In genomic region chr14:36646664-36647416, GRCh38 we compare ENCODE assay signal across 11 cellular contexts. TPM values are rescaled to one million over a fixed set of nuclear protein-coding genes. Genes with fewer than 3 reads are reported as not detected.
DNase-seq lines count a peak whose midpoint lies in the region; ATAC-seq, FAIRE-seq and TF ChIP-seq lines count a peak whose summit lies in the region.
"Had no signal": no experiment of that assay in that cellular context is flagged by ENCODE, and none has a peak within 500 bp of the region (broad histone marks: within the 10 kb centered on the region; RNA-seq: fewer than 3 reads in every experiment).

No MANE protein-coding gene starts in this region.

- H3K9me3 Mint-ChIP-seq in chondrocyte (ENCODE audit: low read depth), result no peaks in the 10 kb centered on the region

- H3K4me1 ChIP-seq in HepG2 (ENCODE audit: insufficient read depth, low read length) (peaks cover 12% of the 10 kb centered on the region), testis (no peaks in the 10 kb centered on the region)

- TF ChIP-seq RAD21 in HepG2 (CRISPR knock-in tag; IDR thresholded peaks at IDR 0.05), result no peak

- peak overlapping the region; percentile 40 for H3K4me3 Mint-ChIP-seq in chondrocyte (ENCODE audit: unreplicated experiment)

- H3K4me2 ChIP-seq in HepG2 (ENCODE audit: low read depth, low read length), result no peak overlapping the region

- in situ Hi-C loops in HepG2 (cut with HindIII; ENCODE audit: extremely low pct_ligation_motif_present, low pct_unique_long_range_greater_than_20kb), result loop anchor here (5.0 kb wide), 2 partner anchors 290 to 505 kb away; no protein-coding TSS in a partner anchor

- TF ChIP-seq CTCF in chondrocyte (IDR thresholded peaks at IDR 0.05) (no peak), HepG2 (CRISPR knock-in tag; IDR thresholded peaks at IDR 0.05) (no peak), testis (IDR thresholded peaks at IDR 0.05) (peak in 1 of 3 experiments; percentile 16), dorsolateral prefrontal cortex (IDR thresholded peaks at IDR 0.05 in 54 of 56, conservative IDR thresholded peaks at IDR 0.05 in 2 of 56; ENCODE audit: low read depth in 1 of 56, partially characterized antibody in 56 of 56) (no peak)

- no TSS peak for BruUV-seq in HepG2 (replicated peaks; lab: Mats Ljungman, UMichigan)

- peak; percentile 49 for DNase-seq in NCI-H146 (lab: John Stamatoyannopoulos, UW)
- no peak for DNase-seq in NCI-H146 treated with DMSO at 0.1 percent for 48 hours (lab: John Stamatoyannopoulos, UW; ENCODE audit: unreplicated experiment)
- DNase-seq in chondrocyte (ENCODE audit: low spot score), result no peak
- no peak for DNase-seq in HepG2 (ENCODE audit: low spot score)
- DNase-seq in testis, result peak; percentile 69
- DNase-seq in RKO (ENCODE audit: low spot score), result no peak
- no peak for DNase-seq in dorsolateral prefrontal cortex
- no peak for DNase-seq in DMS153 treated with DMSO at 0.1 percent for 48 hours (lab: John Stamatoyannopoulos, UW; ENCODE audit: unreplicated experiment)

- H3K4me3 ChIP-seq in HepG2 (replicated peaks in 1 of 3; ENCODE audit: insufficient read depth in 1 of 3, low read depth in 2 of 3, low read length in 3 of 3) (no peak overlapping the region), testis (peak overlapping the region; percentile 49 to 69), dorsolateral prefrontal cortex (peak overlapping the region in 13 of 59 donors; percentile 7 to 50 (median 35))

- TF ChIP-seq EP300 in HepG2 (IDR thresholded peaks at IDR 0.05; ENCODE audit: low read depth in 2 of 2, low read length in 2 of 2), result no peak
- TF ChIP-seq EP300 in HepG2 (CRISPR knock-in tag; IDR thresholded peaks at IDR 0.05; ENCODE audit: borderline replicate concordance), result no peak

- intact Hi-C loops in HepG2 (cut with micrococcal nuclease; ENCODE audit: unreplicated experiment) (loop anchor here (5.0 kb wide), 1 partner anchor 390 kb away; no protein-coding TSS in a partner anchor), testis (cut with DNase I; ENCODE audit: low total_unique reads) (no loop called here), dorsolateral prefrontal cortex (cut with DNase I) (no loop called here)

- H4K20me1 ChIP-seq in HepG2 (ENCODE audit: insufficient read depth, low read length), result no peaks in the 10 kb centered on the region

- no peaks in the 10 kb centered on the region for H3K36me3 ChIP-seq in HepG2 (replicated peaks in 1 of 2; ENCODE audit: control insufficient read depth in 1 of 2, insufficient read depth in 2 of 2, low read length in 2 of 2)
- H3K36me3 ChIP-seq in testis (ENCODE audit: low read depth, missing control alignments), result no peaks in the 10 kb centered on the region

- no peak overlapping the region for H3K9ac ChIP-seq in HepG2 (ENCODE audit: insufficient read depth, low read depth, low read length)

- peaks cover 15% of the 10 kb centered on the region for H3K4me1 Mint-ChIP-seq in chondrocyte (ENCODE audit: low read depth)

- TF ChIP-seq POLR2A in HepG2 (IDR thresholded peaks at IDR 0.05; ENCODE audit: insufficient read depth in 1 of 2, low read depth in 2 of 2, low read length in 2 of 2), result no peak
- no peak for TF ChIP-seq POLR2A in testis (IDR thresholded peaks at IDR 0.05)

- CTCF ChIA-PET in HepG2 (lab: Yijun Ruan, JAX; ENCODE audit: low intra/inter-chr PET ratio, low total read pairs), result interaction anchor here (2.8 to 4.2 kb wide), 2 partner anchors 295 to 503 kb away, joined by 19 to 39 read pairs; no protein-coding TSS in a partner anchor

- peak; percentile 25 for ATAC-seq in HepG2
- ATAC-seq: activated CD4-positive, CD25-positive, alpha-beta regulatory T cell treated with anti-CD3 and anti-CD28 coated beads, Interleukin-2, amount 50 U/mL, for 24 hours had no signal

- no peak overlapping the region for H3K27ac Mint-ChIP-seq in chondrocyte (ENCODE audit: unreplicated experiment)

- peaks cover 69% of the 10 kb centered on the region for H3K27me3 Mint-ChIP-seq in chondrocyte (ENCODE audit: low read depth)

- H3K9me3 ChIP-seq in HepG2 (ENCODE audit: low read length) (no peaks in the 10 kb centered on the region), testis (no peaks in the 10 kb centered on the region)

- no peaks in the 10 kb centered on the region for H3K79me2 ChIP-seq in HepG2 (ENCODE audit: insufficient read depth, low read length)

- no peak for FAIRE-seq in HepG2 (lab: Jason Lieb, UNC)
- FAIRE-seq: colon had no signal

- POLR2A ChIA-PET in HepG2 (lab: Yijun Ruan, JAX), result no interaction called here

- H3K27ac ChIP-seq in HepG2 (ENCODE audit: extremely low read length, insufficient read depth, low read length) (no peak overlapping the region), testis (peak overlapping the region; percentile 35 to 52), dorsolateral prefrontal cortex (no peak overlapping the region)

- H2AFZ ChIP-seq in HepG2 (ENCODE audit: low read length), result no peak overlapping the region

- no peaks in the 10 kb centered on the region for H3K36me3 Mint-ChIP-seq in chondrocyte (ENCODE audit: low read depth)

- peaks cover 12 to 44% of the 10 kb centered on the region in 2 experiments for H3K27me3 ChIP-seq in HepG2 (ENCODE audit: control insufficient read depth in 1 of 2, insufficient read depth in 2 of 2, low read length in 2 of 2)
- H3K27me3 ChIP-seq in testis, result peaks cover 2% of the 10 kb centered on the region
- peaks cover 7 to 100% (median 84%) of the 10 kb centered on the region in 45 donors for H3K27me3 ChIP-seq in dorsolateral prefrontal cortex

- 49% methylated on average over 55 of the region's 55 CpGs for WGBS in HepG2 (ENCODE audit: low lambda C conversion rate)
- WGBS in testis, 2 donors, result 1 to 5% methylated on average over 9 to 45 of the region's 55 CpGs

TF ChIP-seq in HepG2, 621 proteins besides CTCF, POLR2A, EP300 and RAD21 (continues in another document):
- TF ChIP-seq PTBP1 (IDR thresholded peaks at IDR 0.05; ENCODE audit: low read depth, low read length, poor library complexity, severe bottlenecking) (no peak), ZBTB3 (CRISPR knock-in tag; IDR thresholded peaks at IDR 0.05; ENCODE audit: borderline replicate concordance, low read depth) (no peak), ZNF552 (CRISPR knock-in tag; IDR thresholded peaks at IDR 0.05; ENCODE audit: borderline replicate concordance) (no peak), HNF4G (IDR thresholded peaks at IDR 0.05; ENCODE audit: borderline replicate concordance, low read depth, low read length) (no peak), HNF4G (CRISPR knock-in tag; IDR thresholded peaks at IDR 0.05; ENCODE audit: borderline replicate concordance, low read depth) (no peak), TBX2 (CRISPR knock-in tag; IDR thresholded peaks at IDR 0.05; ENCODE audit: borderline replicate concordance) (0 out of 2 replicates have a peak, but pooled peaks have one; percentile 1)
- TF ChIP-seq, protein P1, sequence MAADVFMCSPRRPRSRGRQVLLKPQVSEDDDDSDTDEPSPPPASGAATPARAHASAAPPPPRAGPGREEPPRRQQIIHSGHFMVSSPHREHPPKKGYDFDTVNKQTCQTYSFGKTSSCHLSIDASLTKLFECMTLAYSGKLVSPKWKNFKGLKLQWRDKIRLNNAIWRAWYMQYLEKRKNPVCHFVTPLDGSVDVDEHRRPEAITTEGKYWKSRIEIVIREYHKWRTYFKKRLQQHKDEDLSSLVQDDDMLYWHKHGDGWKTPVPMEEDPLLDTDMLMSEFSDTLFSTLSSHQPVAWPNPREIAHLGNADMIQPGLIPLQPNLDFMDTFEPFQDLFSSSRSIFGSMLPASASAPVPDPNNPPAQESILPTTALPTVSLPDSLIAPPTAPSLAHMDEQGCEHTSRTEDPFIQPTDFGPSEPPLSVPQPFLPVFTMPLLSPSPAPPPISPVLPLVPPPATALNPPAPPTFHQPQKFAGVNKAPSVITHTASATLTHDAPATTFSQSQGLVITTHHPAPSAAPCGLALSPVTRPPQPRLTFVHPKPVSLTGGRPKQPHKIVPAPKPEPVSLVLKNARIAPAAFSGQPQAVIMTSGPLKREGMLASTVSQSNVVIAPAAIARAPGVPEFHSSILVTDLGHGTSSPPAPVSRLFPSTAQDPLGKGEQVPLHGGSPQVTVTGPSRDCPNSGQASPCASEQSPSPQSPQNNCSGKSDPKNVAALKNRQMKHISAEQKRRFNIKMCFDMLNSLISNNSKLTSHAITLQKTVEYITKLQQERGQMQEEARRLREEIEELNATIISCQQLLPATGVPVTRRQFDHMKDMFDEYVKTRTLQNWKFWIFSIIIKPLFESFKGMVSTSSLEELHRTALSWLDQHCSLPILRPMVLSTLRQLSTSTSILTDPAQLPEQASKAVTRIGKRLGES (CRISPR knock-in tag; IDR thresholded peaks at IDR 0.05; ENCODE audit: borderline replicate concordance), result no peak

RNA-seq across cellular contexts. Expression of gene PAX9, which starts 14.8 kb away (rescaled TPM):
- 0.17 to 0.28 TPM in 2 of 3 replicates, not detected in the other for total RNA-seq in chondrocyte
- total RNA-seq in HepG2 (2016; rRNA removed; fragmentation: Illumina TruSeq; extraction: Trizol), result not detected in 2 replicates
- total RNA-seq in HepG2 (2016; cell fraction: cytosol; rRNA removed; fragmentation: Illumina TruSeq; extraction: Trizol; ENCODE audit: low read depth), result not detected in 2 replicates
- total RNA-seq in HepG2 (2016; cell fraction: insoluble cytoplasmic fraction; rRNA removed; fragmentation: Illumina TruSeq; extraction: Trizol), result not detected in 2 replicates
- not detected in 2 replicates for total RNA-seq in HepG2 (2016; cell fraction: membrane; rRNA removed; fragmentation: Illumina TruSeq; extraction: Trizol)
- total RNA-seq in HepG2 (2016; cell fraction: nucleus; rRNA removed; fragmentation: Illumina TruSeq; extraction: Trizol), result not detected in 2 replicates
- 0.03 TPM in 2 replicates for polyA plus RNA-seq in HepG2 (2011; rRNA removed)
- not detected in 2 replicates for polyA plus RNA-seq in HepG2 (2011; cell fraction: cytosol; rRNA removed)
- 0.24 TPM in 1 of 2 replicates, not detected in the other for polyA plus RNA-seq in HepG2 (2011; cell fraction: nucleus; rRNA removed)
- 0.04 and 0.09 TPM in 2 replicates for polyA plus RNA-seq in HepG2 (2012)
- polyA plus RNA-seq in HepG2 (2016; cell fraction: cytosol; fragmentation: Illumina TruSeq; extraction: Trizol; ENCODE audit: low read depth), result not detected in 2 replicates
- not detected in 2 replicates for polyA plus RNA-seq in HepG2 (2016; cell fraction: insoluble cytoplasmic fraction; fragmentation: Illumina TruSeq; extraction: Trizol; ENCODE audit: low read depth)
- polyA plus RNA-seq in HepG2 (2016; cell fraction: membrane; fragmentation: Illumina TruSeq; extraction: Trizol; ENCODE audit: low read depth), result not detected in 2 replicates
- not detected in 2 replicates for polyA plus RNA-seq in HepG2 (2016; cell fraction: nucleus; fragmentation: Illumina TruSeq; extraction: Trizol; ENCODE audit: insufficient read depth, low read depth)
- polyA minus RNA-seq in HepG2 (2011; rRNA and poly(A)+ RNA removed; ENCODE audit: low replicate concordance), result 2.0 TPM in 1 of 2 replicates, not detected in the other
- not detected in 2 replicates for polyA minus RNA-seq in HepG2 (2011; cell fraction: cytosol; rRNA and poly(A)+ RNA removed)
- 0.13 TPM in 1 of 2 replicates, not detected in the other for polyA minus RNA-seq in HepG2 (2011; cell fraction: nucleus; rRNA and poly(A)+ RNA removed)
- under 1 TPM; 0.50 to 0.87 TPM for total RNA-seq in testis
- polyA plus RNA-seq in testis (ENCODE audit: insufficient read depth, low read depth, low replicate concordance), result 0.13 TPM
- under 1 TPM in 7 of 120 experiments, not detected in 113; 0.08 to 0.76 (median 0.35) TPM for total RNA-seq in dorsolateral prefrontal cortex
- polyA plus RNA-seq: AG04450 had no signal

Comparison
In these comparisons a context has a peak if more than half of its experiments do, and no peak if none do; other contexts are left out.
1. DNase-seq: peak in NCI-H146 (single experiment) and testis (single experiment); none in NCI-H146 treated with DMSO at 0.1 percent for 48 hours (single experiment), chondrocyte (single experiment), HepG2 (single experiment), RKO (single experiment), dorsolateral prefrontal cortex (0 of 10) and DMS153 treated with DMSO at 0.1 percent for 48 hours (single experiment).
2. H3K27ac ChIP-seq: peak in testis (2 of 2); none in HepG2 (single experiment) and dorsolateral prefrontal cortex (0 of 59).
3. H3K4me3 ChIP-seq: peak in testis (2 of 2); none in HepG2 (0 of 3).